In the genomic region with DNA sequence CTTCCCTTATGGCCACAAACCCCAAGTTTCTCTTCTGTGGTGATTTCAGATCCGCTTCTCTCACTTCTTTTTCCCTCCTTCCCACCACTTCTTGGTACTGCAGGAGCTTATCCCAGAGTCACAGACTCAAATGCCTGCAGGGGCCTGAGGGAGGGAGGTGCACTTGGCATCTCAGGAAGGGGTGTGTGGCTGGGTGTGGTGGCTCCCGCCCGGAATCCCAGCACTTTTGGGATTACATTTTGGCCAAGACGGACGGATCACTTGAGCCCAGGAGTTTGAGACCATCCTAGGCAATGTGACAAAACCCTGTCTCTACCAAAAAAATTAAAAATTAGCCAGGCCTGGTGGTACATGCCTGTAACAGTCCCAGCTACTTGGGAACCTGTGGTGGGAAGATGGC, we compare ENCODE assay signal across 22 cellular contexts. TPM values are rescaled to one million over a fixed set of nuclear protein-coding genes. Genes with fewer than 3 reads are reported as not detected.
A peak's percentile ranks its signal among the peaks of the same experiment; 100 is the strongest.
DNase-seq lines count a peak whose midpoint lies in the region; ATAC-seq and TF ChIP-seq lines count a peak whose summit lies in the region.
"Had no signal": no experiment of that assay in that cellular context is flagged by ENCODE, and none has a peak within 500 bp of the region (broad histone marks: within the 10 kb centered on the region; RNA-seq: fewer than 3 reads in every experiment).

No MANE protein-coding gene starts in this region.

- POLR2A ChIA-PET in GM10248 (lab: Yijun Ruan, JAX), result interaction anchor here (1.1 kb wide), 1 partner anchor 65 kb away, joined by 3 read pairs; no protein-coding TSS in a partner anchor

- no peaks in the 10 kb centered on the region for H3K9me3 Mint-ChIP-seq in T-helper 2 cell treated with Interferon-gamma antibody and Interleukin-4, amounts not matched to agents 5 μg/mL and 100 μg/mL, for 36 hours
- H3K9me3 Mint-ChIP-seq in endothelial cell (ENCODE audit: unreplicated experiment), result no peaks in the 10 kb centered on the region
- no peaks in the 10 kb centered on the region for H3K9me3 Mint-ChIP-seq in activated T-helper 2 cell treated with anti-CD3 and anti-CD28 coated beads, Interferon-gamma antibody, Interleukin-2, Interleukin-4, amounts not matched to agents 10 μg/mL and 5 μg/mL and 100 μg/mL, durations not matched to agents 14 hours and 24 hours and 36 hours
- H3K9me3 Mint-ChIP-seq: CD14-positive monocyte had no signal

- intact Hi-C loops in activated T-helper 2 cell treated with anti-CD3 and anti-CD28 coated beads, Interferon-gamma antibody, Interleukin-2, Interleukin-4, amounts not matched to agents 10 μg/mL and 5 μg/mL and 100 μg/mL, durations not matched to agents 14 hours and 24 hours and 36 hours (cut with micrococcal nuclease), result no loop called here

- H3K27ac ChIP-seq in temporal lobe (ENCODE audit: low read depth, low read length), result peak overlapping the region; percentile 64
- H3K27ac ChIP-seq: 22Rv1, GM23248, SJSA1 had no signal

- no peaks in the 10 kb centered on the region for H3K27me3 Mint-ChIP-seq in T-helper 2 cell treated with Interferon-gamma antibody and Interleukin-4, amounts not matched to agents 5 μg/mL and 100 μg/mL, for 36 hours (ENCODE audit: low read depth)
- no peaks in the 10 kb centered on the region for H3K27me3 Mint-ChIP-seq in T-helper 17 cell
- H3K27me3 Mint-ChIP-seq in endothelial cell (ENCODE audit: unreplicated experiment), result peaks cover 13% of the 10 kb centered on the region
- no peaks in the 10 kb centered on the region for H3K27me3 Mint-ChIP-seq in activated T-helper 2 cell treated with anti-CD3 and anti-CD28 coated beads, Interferon-gamma antibody, Interleukin-2, Interleukin-4, amounts not matched to agents 10 μg/mL and 5 μg/mL and 100 μg/mL, durations not matched to agents 14 hours and 24 hours and 36 hours (ENCODE audit: low read depth)

- no peak for DNase-seq in T-helper 2 cell treated with Interferon-gamma antibody and Interleukin-4, amounts not matched to agents 5 μg/mL and 100 μg/mL, for 36 hours (ENCODE audit: low spot score)
- DNase-seq in T-helper 2 cell, result no peak
- DNase-seq in T-helper 17 cell, result no peak
- DNase-seq in endothelial cell (ENCODE audit: low spot score), result no peak
- DNase-seq in ureter (ENCODE audit: low spot score), result no peak
- DNase-seq in activated T-helper 2 cell treated with anti-CD3 and anti-CD28 coated beads, Interferon-gamma antibody, Interleukin-2, Interleukin-4, amounts not matched to agents 10 μg/mL and 5 μg/mL and 100 μg/mL, durations not matched to agents 14 hours and 24 hours and 36 hours (ENCODE audit: low spot score), result no peak
- DNase-seq in GM10248 (ENCODE audit: extremely low spot score), result no peak
- DNase-seq: AML-193, DMS79 treated with DMSO at 0.1 percent for 48 hours, GM23248, MG63, NCI-H1092, NCI-H1436 treated with DMSO at 0.1 percent for 48 hours, NCI-H2029, NCI-H345, NCI-H524 treated with DMSO at 0.1 percent for 48 hours had no signal

- no peak for TF ChIP-seq CTCF in endothelial cell (IDR thresholded peaks at IDR 0.05; ENCODE audit: unreplicated experiment)
- no peak for TF ChIP-seq CTCF in GM10248 (IDR thresholded peaks at IDR 0.05; ENCODE audit: control extremely low read depth, extremely low read depth, low read depth, missing control alignments)

- CTCF ChIA-PET in GM10248 (lab: Yijun Ruan, JAX), result interaction anchor here (0.8 to 1.7 kb wide), 4 partner anchors 10 to 139 kb away, joined by 3 to 4 read pairs (median 3); no protein-coding TSS in a partner anchor

- no peaks in the 10 kb centered on the region for H3K4me1 Mint-ChIP-seq in T-helper 2 cell treated with Interferon-gamma antibody and Interleukin-4, amounts not matched to agents 5 μg/mL and 100 μg/mL, for 36 hours (ENCODE audit: low read depth)
- H3K4me1 Mint-ChIP-seq in T-helper 17 cell, result peaks cover 23% of the 10 kb centered on the region
- H3K4me1 Mint-ChIP-seq in endothelial cell (ENCODE audit: unreplicated experiment), result peaks cover 9% of the 10 kb centered on the region
- H3K4me1 Mint-ChIP-seq in activated T-helper 2 cell treated with anti-CD3 and anti-CD28 coated beads, Interferon-gamma antibody, Interleukin-2, Interleukin-4, amounts not matched to agents 10 μg/mL and 5 μg/mL and 100 μg/mL, durations not matched to agents 14 hours and 24 hours and 36 hours (ENCODE audit: low read depth), result peaks cover 7% of the 10 kb centered on the region

- peaks cover 53% of the 10 kb centered on the region for H3K36me3 Mint-ChIP-seq in T-helper 2 cell treated with Interferon-gamma antibody and Interleukin-4, amounts not matched to agents 5 μg/mL and 100 μg/mL, for 36 hours (ENCODE audit: low read depth)
- H3K36me3 Mint-ChIP-seq in T-helper 17 cell (ENCODE audit: low read depth) (peaks cover 5% of the 10 kb centered on the region), endothelial cell (ENCODE audit: low read depth, unreplicated experiment) (peaks cover 48% of the 10 kb centered on the region)
- peaks cover 68% of the 10 kb centered on the region for H3K36me3 Mint-ChIP-seq in activated T-helper 2 cell treated with anti-CD3 and anti-CD28 coated beads, Interferon-gamma antibody, Interleukin-2, Interleukin-4, amounts not matched to agents 10 μg/mL and 5 μg/mL and 100 μg/mL, durations not matched to agents 14 hours and 24 hours and 36 hours (ENCODE audit: low read depth)

- no peaks in the 10 kb centered on the region for H3K9me3 ChIP-seq in T-helper 17 cell (ENCODE audit: control insufficient read depth, low read length, poor library complexity, severe bottlenecking)
- H3K9me3 ChIP-seq: HAP-1, MG63, SJSA1 had no signal

- H3K27ac Mint-ChIP-seq in T-helper 2 cell treated with Interferon-gamma antibody and Interleukin-4, amounts not matched to agents 5 μg/mL and 100 μg/mL, for 36 hours, result peak overlapping the region; percentile 37
- H3K27ac Mint-ChIP-seq in T-helper 17 cell (peak overlapping the region; percentile 80), endothelial cell (ENCODE audit: unreplicated experiment) (no peak overlapping the region)
- H3K27ac Mint-ChIP-seq in activated T-helper 2 cell treated with anti-CD3 and anti-CD28 coated beads, Interferon-gamma antibody, Interleukin-2, Interleukin-4, amounts not matched to agents 10 μg/mL and 5 μg/mL and 100 μg/mL, durations not matched to agents 14 hours and 24 hours and 36 hours, result no peak overlapping the region

- H3K4me3 Mint-ChIP-seq in T-helper 2 cell treated with Interferon-gamma antibody and Interleukin-4, amounts not matched to agents 5 μg/mL and 100 μg/mL, for 36 hours, result no peak overlapping the region
- H3K4me3 Mint-ChIP-seq in T-helper 17 cell (no peak overlapping the region), endothelial cell (ENCODE audit: unreplicated experiment) (peak overlapping the region; percentile 53)
- no peak overlapping the region for H3K4me3 Mint-ChIP-seq in activated T-helper 2 cell treated with anti-CD3 and anti-CD28 coated beads, Interferon-gamma antibody, Interleukin-2, Interleukin-4, amounts not matched to agents 10 μg/mL and 5 μg/mL and 100 μg/mL, durations not matched to agents 14 hours and 24 hours and 36 hours (ENCODE audit: low read depth)

- no peak for ATAC-seq in T-helper 17 cell

RNA-seq across cellular contexts. Expression of gene USF2, which starts 5.6 kb away (rescaled TPM):
- total RNA-seq in T-helper 17 cell (100 to 1,000 TPM; 204 to 299 TPM), endothelial cell (ENCODE audit: unreplicated experiment) (92.2 TPM), temporal lobe (36.6 TPM), ureter (113 TPM)
- total RNA-seq in activated T-helper 2 cell treated with anti-CD3 and anti-CD28 coated beads, Interferon-gamma antibody, Interleukin-2, Interleukin-4, amounts not matched to agents 10 μg/mL and 5 μg/mL and 100 μg/mL, durations not matched to agents 14 hours and 24 hours and 36 hours, result 135 and 142 TPM in 2 replicates

RNA-seq across cellular contexts. Expression of gene HAMP, which starts 8.0 kb away (rescaled TPM):
- 1 to 10 TPM in 1 of 2 donors, under 1 TPM in 1; 0.55 to 2.8 TPM for total RNA-seq in T-helper 17 cell
- 0.74 TPM for total RNA-seq in endothelial cell (ENCODE audit: unreplicated experiment)
- total RNA-seq in temporal lobe, result not detected
- total RNA-seq in ureter, result 1.2 TPM
- total RNA-seq in activated T-helper 2 cell treated with anti-CD3 and anti-CD28 coated beads, Interferon-gamma antibody, Interleukin-2, Interleukin-4, amounts not matched to agents 10 μg/mL and 5 μg/mL and 100 μg/mL, durations not matched to agents 14 hours and 24 hours and 36 hours, result 0.25 and 0.37 TPM in 2 replicates
- total RNA-seq: GM23248, SJSA1 had no signal

RNA-seq across cellular contexts. Expression of gene MAG, which starts 17.6 kb away (rescaled TPM):
- total RNA-seq in T-helper 17 cell, result not detected
- total RNA-seq in endothelial cell (ENCODE audit: unreplicated experiment), result not detected
- 0.49 TPM for total RNA-seq in temporal lobe
- total RNA-seq in ureter, result not detected
- total RNA-seq in activated T-helper 2 cell treated with anti-CD3 and anti-CD28 coated beads, Interferon-gamma antibody, Interleukin-2, Interleukin-4, amounts not matched to agents 10 μg/mL and 5 μg/mL and 100 μg/mL, durations not matched to agents 14 hours and 24 hours and 36 hours, result 0.32 and 0.37 TPM in 2 replicates
- total RNA-seq: GM23248, HT-29 had no signal

RNA-seq across cellular contexts. Expression of gene LSR, which starts 25.5 kb away (rescaled TPM):
- total RNA-seq in T-helper 17 cell (10 to 100 TPM; 42.6 to 44.5 TPM), endothelial cell (ENCODE audit: unreplicated experiment) (35.9 TPM), temporal lobe (1.7 TPM), ureter (55.2 TPM)
- 0.30 and 1.0 TPM in 2 replicates for total RNA-seq in activated T-helper 2 cell treated with anti-CD3 and anti-CD28 coated beads, Interferon-gamma antibody, Interleukin-2, Interleukin-4, amounts not matched to agents 10 μg/mL and 5 μg/mL and 100 μg/mL, durations not matched to agents 14 hours and 24 hours and 36 hours
- total RNA-seq: GM23248 had no signal

RNA-seq across cellular contexts. Expression of gene FAM187B, which starts 45.8 kb away (rescaled TPM):
- total RNA-seq in T-helper 17 cell (not detected), endothelial cell (ENCODE audit: unreplicated experiment) (not detected), temporal lobe (not detected), ureter (not detected)
- total RNA-seq in activated T-helper 2 cell treated with anti-CD3 and anti-CD28 coated beads, Interferon-gamma antibody, Interleukin-2, Interleukin-4, amounts not matched to agents 10 μg/mL and 5 μg/mL and 100 μg/mL, durations not matched to agents 14 hours and 24 hours and 36 hours, result not detected in 2 replicates
- total RNA-seq: GM23248, HT-29, SJSA1 had no signal

Comparison
In these comparisons a context has a peak if more than half of its experiments do, and no peak if none do; other contexts are left out.
1. H3K27ac Mint-ChIP-seq: peak in T-helper 2 cell treated with Interferon-gamma antibody and Interleukin-4, amounts not matched to agents 5 μg/mL and 100 μg/mL, for 36 hours (single experiment) and T-helper 17 cell (single experiment); none in endothelial cell (single experiment) and activated T-helper 2 cell treated with anti-CD3 and anti-CD28 coated beads, Interferon-gamma antibody, Interleukin-2, Interleukin-4, amounts not matched to agents 10 μg/mL and 5 μg/mL and 100 μg/mL, durations not matched to agents 14 hours and 24 hours and 36 hours (single experiment).